In the genomic region with DNA sequence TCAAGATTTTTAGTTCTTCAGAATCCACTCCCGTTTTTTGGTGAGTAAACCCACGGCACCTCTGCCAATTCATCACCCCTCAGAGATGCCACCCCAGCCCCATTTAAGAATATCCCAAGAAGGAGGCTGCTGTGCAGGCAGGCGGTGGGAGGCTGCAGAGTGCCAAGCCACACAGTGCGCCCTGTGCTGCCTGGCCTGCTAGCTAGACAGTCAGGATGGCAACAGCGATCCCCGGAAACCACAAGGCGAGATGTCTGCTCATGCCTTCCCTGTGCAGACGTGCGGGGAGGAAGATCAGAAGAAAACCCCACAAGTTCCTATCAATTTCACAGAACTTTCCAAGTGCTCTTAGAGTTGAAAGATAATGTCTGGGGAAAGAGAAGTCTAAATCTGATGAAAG, we compare ENCODE assay signal across 15 cellular contexts.
DNase-seq lines count a peak whose midpoint lies in the region; ATAC-seq lines count a peak whose summit lies in the region.
"Had no signal": no experiment of that assay in that cellular context is flagged by ENCODE, and none has a peak within 500 bp of the region (broad histone marks: within the 10 kb centered on the region; RNA-seq: fewer than 3 reads in every experiment).

No MANE protein-coding gene starts in this region.

- peak; percentile 89 for ATAC-seq in activated CD8-positive, alpha-beta T cell treated with anti-CD3 and anti-CD28 coated beads, Interleukin-2, amount 10 ng/mL, durations not matched to agents 7 days and 5 days
- peak; percentile 63 for ATAC-seq in stimulated activated naive CD8-positive, alpha-beta T cell treated with anti-CD3 and anti-CD28 coated beads, Interleukin-15, amount 100 ng/mL, for 72 hours
- ATAC-seq: A549, left colon had no signal

- peaks cover 86% of the 10 kb centered on the region for H3K4me1 Mint-ChIP-seq in activated CD8-positive, alpha-beta T cell treated with anti-CD3 and anti-CD28 coated beads, Interleukin-2, amount 10 ng/mL, durations not matched to agents 7 days and 5 days (ENCODE audit: low read depth)
- peaks cover 97% of the 10 kb centered on the region for H3K4me1 Mint-ChIP-seq in stimulated activated naive CD8-positive, alpha-beta T cell treated with anti-CD3 and anti-CD28 coated beads, Interleukin-15, amount 100 ng/mL, for 72 hours

- H3K9me3 Mint-ChIP-seq in activated CD8-positive, alpha-beta T cell treated with anti-CD3 and anti-CD28 coated beads, Interleukin-2, amount 10 ng/mL, durations not matched to agents 7 days and 5 days (ENCODE audit: insufficient read depth), result no peaks in the 10 kb centered on the region
- H3K9me3 Mint-ChIP-seq in stimulated activated naive CD8-positive, alpha-beta T cell treated with anti-CD3 and anti-CD28 coated beads, Interleukin-15, amount 100 ng/mL, for 72 hours, result no peaks in the 10 kb centered on the region

- POLR2A ChIA-PET in activated CD8-positive, alpha-beta T cell treated with anti-CD3 and anti-CD28 coated beads, Interleukin-2, amount 10 ng/mL, durations not matched to agents 7 days and 5 days (lab: Charles Lee), result interaction anchor here (1.3 kb wide), 1 partner anchor 19 kb away, joined by 4 read pairs; no protein-coding TSS in a partner anchor

- peak overlapping the region; percentile 39 for H3K4me3 Mint-ChIP-seq in activated CD8-positive, alpha-beta T cell treated with anti-CD3 and anti-CD28 coated beads, Interleukin-2, amount 10 ng/mL, durations not matched to agents 7 days and 5 days
- peak overlapping the region; percentile 72 to 74 for H3K4me3 Mint-ChIP-seq in stimulated activated naive CD8-positive, alpha-beta T cell treated with anti-CD3 and anti-CD28 coated beads, Interleukin-15, amount 100 ng/mL, for 72 hours

- peaks cover 77% of the 10 kb centered on the region for H3K36me3 Mint-ChIP-seq in activated CD8-positive, alpha-beta T cell treated with anti-CD3 and anti-CD28 coated beads, Interleukin-2, amount 10 ng/mL, durations not matched to agents 7 days and 5 days (ENCODE audit: low read depth)

- no peaks in the 10 kb centered on the region for H3K27me3 Mint-ChIP-seq in activated CD8-positive, alpha-beta T cell treated with anti-CD3 and anti-CD28 coated beads, Interleukin-2, amount 10 ng/mL, durations not matched to agents 7 days and 5 days (ENCODE audit: low read depth)
- no peaks in the 10 kb centered on the region for H3K27me3 Mint-ChIP-seq in stimulated activated naive CD8-positive, alpha-beta T cell treated with anti-CD3 and anti-CD28 coated beads, Interleukin-15, amount 100 ng/mL, for 72 hours

- H3K27ac Mint-ChIP-seq in activated CD8-positive, alpha-beta T cell treated with anti-CD3 and anti-CD28 coated beads, Interleukin-2, amount 10 ng/mL, durations not matched to agents 7 days and 5 days, result peak overlapping the region; percentile 67
- peak overlapping the region; percentile 91 to 96 for H3K27ac Mint-ChIP-seq in stimulated activated naive CD8-positive, alpha-beta T cell treated with anti-CD3 and anti-CD28 coated beads, Interleukin-15, amount 100 ng/mL, for 72 hours

- peak; percentile 54 for DNase-seq in activated naive CD4-positive, alpha-beta T cell treated with Interleukin-2 at 50 U/mL for 16 hours
- no peak for DNase-seq in activated naive CD4-positive, alpha-beta T cell treated with anti-CD3 and anti-CD28 coated beads, Interleukin-2, amount 50 U/mL, for 16 hours
- peak; percentile 65 for DNase-seq in activated CD8-positive, alpha-beta T cell treated with anti-CD3 and anti-CD28 coated beads, Interleukin-2, amount 10 ng/mL, durations not matched to agents 7 days and 5 days
- peak; percentile 39 for DNase-seq in globus pallidus (ENCODE audit: low spot score)
- peak in 1 of 2 donors; percentile 30 for DNase-seq in stimulated activated naive CD8-positive, alpha-beta T cell treated with anti-CD3 and anti-CD28 coated beads, Interleukin-15, amount 100 ng/mL, for 72 hours
- DNase-seq in NCI-H748 treated with DMSO at 0.1 percent for 48 hours (lab: John Stamatoyannopoulos, UW), result no peak
- no peak for DNase-seq in NAMALWA (ENCODE audit: low spot score)
- DNase-seq in NCI-H510A treated with DMSO at 0.1 percent for 48 hours (lab: John Stamatoyannopoulos, UW), result no peak
- DNase-seq: IMR-90, left colon, NCI-H2171 treated with DMSO at 0.1 percent for 48 hours, ovary, SHP77 treated with DMSO at 0.1 percent for 48 hours, trophoblast cell had no signal

- CTCF ChIA-PET in activated CD8-positive, alpha-beta T cell treated with anti-CD3 and anti-CD28 coated beads, Interleukin-2, amount 10 ng/mL, durations not matched to agents 7 days and 5 days (lab: Charles Lee), result interaction anchor here (0.9 to 5.3 kb wide), 8 partner anchors 9 to 196 kb away, joined by 3 to 37 read pairs (median 8); no protein-coding TSS in a partner anchor

Comparison
In these comparisons a context has a peak if more than half of its experiments do, and no peak if none do; other contexts are left out.
1. DNase-seq: peak in activated naive CD4-positive, alpha-beta T cell treated with Interleukin-2 at 50 U/mL for 16 hours (single experiment), activated CD8-positive, alpha-beta T cell treated with anti-CD3 and anti-CD28 coated beads, Interleukin-2, amount 10 ng/mL, durations not matched to agents 7 days and 5 days (single experiment) and globus pallidus (single experiment); none in activated naive CD4-positive, alpha-beta T cell treated with anti-CD3 and anti-CD28 coated beads, Interleukin-2, amount 50 U/mL, for 16 hours (single experiment), NCI-H748 treated with DMSO at 0.1 percent for 48 hours (single experiment), NAMALWA (single experiment) and NCI-H510A treated with DMSO at 0.1 percent for 48 hours (single experiment).